ENCODE assay signal across 1 cellular context in the genomic region with DNA sequence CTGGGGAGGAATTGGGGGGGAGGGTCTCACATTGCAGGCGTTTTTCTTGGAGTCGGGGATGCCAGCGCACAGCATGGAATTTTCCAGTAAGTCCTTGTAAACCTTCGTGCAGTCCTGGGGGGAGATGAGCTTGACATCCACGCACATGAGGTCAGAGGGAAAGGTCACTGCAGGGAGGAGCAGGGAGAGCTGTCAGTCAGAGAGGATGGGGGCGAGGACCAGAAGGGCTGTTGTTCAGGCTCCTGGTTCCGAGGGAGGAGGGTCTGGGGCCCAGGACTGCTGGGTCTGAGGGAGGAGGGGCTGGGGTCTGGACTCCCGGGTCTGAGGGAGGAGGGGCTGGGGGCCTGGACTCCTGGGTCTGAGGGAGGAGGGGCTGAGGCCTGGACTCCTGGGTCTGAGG.
TF ChIP-seq lines count a peak whose summit lies in the region.

No MANE protein-coding gene starts in this region.

TF ChIP-seq in GM23338, 12 proteins besides CTCF, POLR2A, EP300 and RAD21:
- TF ChIP-seq POLR2AphosphoS5 (IDR thresholded peaks at IDR 0.05; ENCODE audit: low read depth) (no peak), NANOG (IDR thresholded peaks at IDR 0.05; ENCODE audit: borderline replicate concordance) (no peak), EZH2phosphoT487 (IDR thresholded peaks at IDR 0.05; ENCODE audit: unreplicated experiment) (no peak)
